Comparison of ENCODE assay signal across 19 cellular contexts in genomic region chr16:59170065-59170712, GRCh38.
DNase-seq lines count a peak whose midpoint lies in the region; ATAC-seq and TF ChIP-seq lines count a peak whose summit lies in the region.
"Had no signal": no experiment of that assay in that cellular context is flagged by ENCODE, and none has a peak within 500 bp of the region (broad histone marks: within the 10 kb centered on the region; RNA-seq: fewer than 3 reads in every experiment).

No MANE protein-coding gene starts in this region.

- no peaks in the 10 kb centered on the region for H3K4me1 Mint-ChIP-seq in activated naive CD4-positive, alpha-beta T cell treated with anti-CD3 and anti-CD28 coated beads, Interleukin-2, amount 10 ng/mL, durations not matched to agents 7 days and 5 days

- H3K9ac ChIP-seq in HUES48 (ENCODE audit: low read depth, low read length) = peak overlapping the region; percentile 64
- peak overlapping the region; percentile 39 for H3K9ac ChIP-seq in iPS-15b (ENCODE audit: low read depth, low read length)
- H3K9ac ChIP-seq: BLaER1, SK-N-SH had no signal

- TF ChIP-seq CTCF in testis (IDR thresholded peaks at IDR 0.05) = no peak

- 55 to 61% methylated on average over 10 of the region's 10 CpGs for WGBS in testis, 2 donors

- H3K9me3 ChIP-seq in HUES48 (ENCODE audit: control insufficient read depth, insufficient read depth, low read length) = no peaks in the 10 kb centered on the region
- H3K9me3 ChIP-seq in iPS-15b (ENCODE audit: control insufficient read depth, insufficient read depth, low read length) = no peaks in the 10 kb centered on the region
- H3K9me3 ChIP-seq in testis = no peaks in the 10 kb centered on the region
- H3K9me3 ChIP-seq: BLaER1, SK-N-SH had no signal

- H3K4me3 ChIP-seq in HUES48 (ENCODE audit: low read depth, low read length) = peak overlapping the region; percentile 48
- H3K4me3 ChIP-seq in iPS-15b (ENCODE audit: low read depth, low read length) = peak overlapping the region; percentile 18
- no peak overlapping the region for H3K4me3 ChIP-seq in testis
- H3K4me3 ChIP-seq: BLaER1 had no signal

- H3K27me3 ChIP-seq in HUES48 (ENCODE audit: control insufficient read depth, insufficient read depth, low read length) (no peaks in the 10 kb centered on the region), iPS-15b (ENCODE audit: control insufficient read depth, insufficient read depth, low read length) (no peaks in the 10 kb centered on the region), testis (no peaks in the 10 kb centered on the region)
- H3K27me3 ChIP-seq: BLaER1 had no signal

- peak; percentile 15 for DNase-seq in SK-N-DZ (ENCODE audit: low spot score)
- peak; percentile 18 for DNase-seq in testis
- DNase-seq in KG1 (lab: John Stamatoyannopoulos, UW) = no peak
- DNase-seq in activated naive CD4-positive, alpha-beta T cell treated with anti-CD3 and anti-CD28 coated beads, Interleukin-2, amount 10 ng/mL, durations not matched to agents 7 days and 5 days = no peak
- DNase-seq: DMS153, EL, Karpas-422, NCI-H2171, NCI-H446 treated with DMSO at 0.1 percent for 48 hours, NCI-H82, SK-N-SH had no signal

- no peak overlapping the region for H3K27ac Mint-ChIP-seq in activated naive CD4-positive, alpha-beta T cell treated with anti-CD3 and anti-CD28 coated beads, Interleukin-2, amount 10 ng/mL, durations not matched to agents 7 days and 5 days
- H3K27ac Mint-ChIP-seq: T-helper 1 cell treated with Interleukin-12 subunit alpha and Interleukin-12 subunit beta and Interleukin-4 antibody, amounts not matched to agents 30 μg/mL and 1 μg/mL, for 36 hours had no signal

- no peak for ATAC-seq in SK-N-SH treated with all-trans-retinoic acid at 6 μM for 48 hours
- ATAC-seq: HepG2 had no signal

- H3K4me1 ChIP-seq in HUES48 (ENCODE audit: control insufficient read depth, insufficient read depth, low read length) (peaks cover 47% of the 10 kb centered on the region), iPS-15b (ENCODE audit: control insufficient read depth, insufficient read depth, low read length) (peaks cover 17% of the 10 kb centered on the region), testis (no peaks in the 10 kb centered on the region)
- H3K4me1 ChIP-seq: BLaER1 had no signal

- H3K27ac ChIP-seq in HUES48 (ENCODE audit: low read depth, low read length) (peak overlapping the region; percentile 94), testis (no peak overlapping the region)
- H3K27ac ChIP-seq: BLaER1, HL-60, RWPE1 had no signal

- H3K36me3 ChIP-seq in HUES48 (ENCODE audit: control insufficient read depth, insufficient read depth, low read length) (no peaks in the 10 kb centered on the region), iPS-15b (ENCODE audit: control insufficient read depth, insufficient read depth, low read length) (no peaks in the 10 kb centered on the region), testis (ENCODE audit: low read depth, missing control alignments) (no peaks in the 10 kb centered on the region)
- H3K36me3 ChIP-seq: BLaER1 had no signal

- H3K27me3 Mint-ChIP-seq in activated naive CD4-positive, alpha-beta T cell treated with anti-CD3 and anti-CD28 coated beads, Interleukin-2, amount 10 ng/mL, durations not matched to agents 7 days and 5 days = no peaks in the 10 kb centered on the region

- CTCF ChIA-PET in activated naive CD4-positive, alpha-beta T cell treated with anti-CD3 and anti-CD28 coated beads, Interleukin-2, amount 10 ng/mL, durations not matched to agents 7 days and 5 days (lab: Charles Lee) = no interaction called here

- H3K9me3 Mint-ChIP-seq in activated naive CD4-positive, alpha-beta T cell treated with anti-CD3 and anti-CD28 coated beads, Interleukin-2, amount 10 ng/mL, durations not matched to agents 7 days and 5 days = no peaks in the 10 kb centered on the region
- H3K9me3 Mint-ChIP-seq: T-helper 1 cell treated with Interleukin-12 subunit alpha and Interleukin-12 subunit beta and Interleukin-4 antibody, amounts not matched to agents 30 μg/mL and 1 μg/mL, for 36 hours had no signal

- no peak overlapping the region for H3K4me3 Mint-ChIP-seq in activated naive CD4-positive, alpha-beta T cell treated with anti-CD3 and anti-CD28 coated beads, Interleukin-2, amount 10 ng/mL, durations not matched to agents 7 days and 5 days
- H3K4me3 Mint-ChIP-seq: T-helper 1 cell treated with Interleukin-12 subunit alpha and Interleukin-12 subunit beta and Interleukin-4 antibody, amounts not matched to agents 30 μg/mL and 1 μg/mL, for 36 hours had no signal

- intact Hi-C loops in testis (cut with DNase I; ENCODE audit: low total_unique reads) = no loop called here

- no peak for TF ChIP-seq POLR2A in testis (IDR thresholded peaks at IDR 0.05)

- H3K36me3 Mint-ChIP-seq in activated naive CD4-positive, alpha-beta T cell treated with anti-CD3 and anti-CD28 coated beads, Interleukin-2, amount 10 ng/mL, durations not matched to agents 7 days and 5 days = no peaks in the 10 kb centered on the region

TF ChIP-seq in SK-N-SH treated with all-trans-retinoic acid at 6 μM for 48 hours, 23 proteins besides CTCF, POLR2A, EP300 and RAD21:
- TF ChIP-seq ARNTL (CRISPR knock-in tag; IDR thresholded peaks at IDR 0.05; ENCODE audit: borderline replicate concordance, low read depth) (no peak), POU6F1 (CRISPR knock-in tag; IDR thresholded peaks at IDR 0.05; ENCODE audit: borderline replicate concordance, low read depth) (no peak), BACH2 (CRISPR knock-in tag; IDR thresholded peaks at IDR 0.05; ENCODE audit: borderline replicate concordance) (no peak), GLIS3 (CRISPR knock-in tag; IDR thresholded peaks at IDR 0.05) (no peak), CSRNP3 (CRISPR knock-in tag; IDR thresholded peaks at IDR 0.05) (no peak), TOX (CRISPR knock-in tag; IDR thresholded peaks at IDR 0.05; ENCODE audit: borderline replicate concordance) (no peak), ZC3H10 (CRISPR knock-in tag; IDR thresholded peaks at IDR 0.05) (no peak), ZNF70 (CRISPR knock-in tag; IDR thresholded peaks at IDR 0.05) (no peak), PPARA (CRISPR knock-in tag; IDR thresholded peaks at IDR 0.05; ENCODE audit: borderline replicate concordance) (no peak), TCF4 (CRISPR knock-in tag; IDR thresholded peaks at IDR 0.05; ENCODE audit: borderline replicate concordance) (no peak), ZFP30 (CRISPR knock-in tag; IDR thresholded peaks at IDR 0.05) (no peak), ISL1 (CRISPR knock-in tag; IDR thresholded peaks at IDR 0.05) (no peak)

Comparison
In these comparisons a context has a peak if more than half of its experiments do, and no peak if none do; other contexts are left out.
1. H3K4me3 ChIP-seq: peak in HUES48 (single experiment) and iPS-15b (single experiment); none in testis (0 of 2).
2. DNase-seq: peak in SK-N-DZ (single experiment) and testis (single experiment); none in KG1 (single experiment) and activated naive CD4-positive, alpha-beta T cell treated with anti-CD3 and anti-CD28 coated beads, Interleukin-2, amount 10 ng/mL, durations not matched to agents 7 days and 5 days (single experiment).